12 cellular contexts compared by ENCODE assay signal in genomic region chr2:171787333-171788072, GRCh38.
"Had no signal": no experiment of that assay in that cellular context is flagged by ENCODE, and none has a peak within 500 bp of the region (broad histone marks: within the 10 kb centered on the region; RNA-seq: fewer than 3 reads in every experiment).

No MANE protein-coding gene starts in this region.

- H3K9me3 Mint-ChIP-seq: activated CD4-positive, alpha-beta T cell treated with anti-CD3 and anti-CD28 coated beads, Interleukin-2, amount 10 ng/mL, durations not matched to agents 24 days and 14 days; activated naive CD8-positive, alpha-beta T cell treated with anti-CD3 and anti-CD28 coated beads, Interleukin-2, amount 50 U/mL, for 24 hours; stimulated activated naive CD8-positive, alpha-beta T cell treated with anti-CD3 and anti-CD28 coated beads, Interleukin-15, amount 100 ng/mL, for 72 hours had no signal

- H3K4me3 Mint-ChIP-seq: activated B cell treated with CpG ODN at 0.5 μM for 24 hours; activated CD4-positive, alpha-beta T cell treated with anti-CD3 and anti-CD28 coated beads, Interleukin-2, amount 10 ng/mL, durations not matched to agents 24 days and 14 days; activated naive CD8-positive, alpha-beta T cell treated with anti-CD3 and anti-CD28 coated beads, Interleukin-2, amount 50 U/mL, for 24 hours; stimulated activated naive CD8-positive, alpha-beta T cell treated with anti-CD3 and anti-CD28 coated beads, Interleukin-15, amount 100 ng/mL, for 72 hours had no signal

- H3K27me3 Mint-ChIP-seq: activated B cell treated with CpG ODN at 0.5 μM for 24 hours; activated CD4-positive, alpha-beta T cell treated with anti-CD3 and anti-CD28 coated beads, Interleukin-2, amount 10 ng/mL, durations not matched to agents 24 days and 14 days; activated naive CD8-positive, alpha-beta T cell treated with anti-CD3 and anti-CD28 coated beads, Interleukin-2, amount 50 U/mL, for 24 hours; stimulated activated naive CD8-positive, alpha-beta T cell treated with anti-CD3 and anti-CD28 coated beads, Interleukin-15, amount 100 ng/mL, for 72 hours had no signal

- H3K79me2 ChIP-seq: parathyroid adenoma had no signal

- H3K27ac Mint-ChIP-seq: activated B cell treated with CpG ODN at 0.5 μM for 24 hours; activated naive CD8-positive, alpha-beta T cell treated with anti-CD3 and anti-CD28 coated beads, Interleukin-2, amount 50 U/mL, for 24 hours; stimulated activated naive CD8-positive, alpha-beta T cell treated with anti-CD3 and anti-CD28 coated beads, Interleukin-15, amount 100 ng/mL, for 72 hours had no signal

- ATAC-seq: activated naive CD8-positive, alpha-beta T cell treated with anti-CD3 and anti-CD28 coated beads, Interleukin-2, amount 50 U/mL, for 24 hours; gastrocnemius medialis; stimulated activated naive CD8-positive, alpha-beta T cell treated with anti-CD3 and anti-CD28 coated beads, Interleukin-15, amount 100 ng/mL, for 72 hours had no signal

- DNase-seq: activated B cell treated with CpG ODN at 0.5 μM for 24 hours; activated CD4-positive, alpha-beta T cell treated with anti-CD3 and anti-CD28 coated beads, Interleukin-2, amount 10 ng/mL, durations not matched to agents 24 days and 14 days; activated naive CD4-positive, alpha-beta T cell treated with Interleukin-2 at 50 U/mL for 16 hours; activated naive CD8-positive, alpha-beta T cell treated with anti-CD3 and anti-CD28 coated beads, Interleukin-2, amount 50 U/mL, for 24 hours; effector CD8-positive, alpha-beta T cell; gastrocnemius medialis; retina; stimulated activated CD4-positive, alpha-beta T cell treated with anti-CD3 and anti-CD28 coated beads, Interleukin-15, amount 100 ng/mL, for 24 hours; stimulated activated CD4-positive, alpha-beta T cell treated with anti-CD3 and anti-CD28 coated beads, Interleukin-4, amount 100 ng/mL, for 24 hours; stimulated activated naive CD8-positive, alpha-beta T cell treated with anti-CD3 and anti-CD28 coated beads, Interleukin-15, amount 100 ng/mL, for 72 hours had no signal

- H3K9me3 ChIP-seq: gastrocnemius medialis, thoracic aorta had no signal

- H3K27ac ChIP-seq: gastrocnemius medialis, parathyroid adenoma, thoracic aorta had no signal

- H3K9ac ChIP-seq: parathyroid adenoma had no signal

- H3K27me3 ChIP-seq: gastrocnemius medialis had no signal

- H2AFZ ChIP-seq: parathyroid adenoma had no signal

- H3K4me1 Mint-ChIP-seq: activated B cell treated with CpG ODN at 0.5 μM for 24 hours; activated CD4-positive, alpha-beta T cell treated with anti-CD3 and anti-CD28 coated beads, Interleukin-2, amount 10 ng/mL, durations not matched to agents 24 days and 14 days; activated naive CD8-positive, alpha-beta T cell treated with anti-CD3 and anti-CD28 coated beads, Interleukin-2, amount 50 U/mL, for 24 hours had no signal

- H3K4me1 ChIP-seq: gastrocnemius medialis, parathyroid adenoma had no signal

- H3K4me3 ChIP-seq: gastrocnemius medialis, thoracic aorta had no signal
